Comparison of ENCODE assay signal across 23 cellular contexts in the genomic region with DNA sequence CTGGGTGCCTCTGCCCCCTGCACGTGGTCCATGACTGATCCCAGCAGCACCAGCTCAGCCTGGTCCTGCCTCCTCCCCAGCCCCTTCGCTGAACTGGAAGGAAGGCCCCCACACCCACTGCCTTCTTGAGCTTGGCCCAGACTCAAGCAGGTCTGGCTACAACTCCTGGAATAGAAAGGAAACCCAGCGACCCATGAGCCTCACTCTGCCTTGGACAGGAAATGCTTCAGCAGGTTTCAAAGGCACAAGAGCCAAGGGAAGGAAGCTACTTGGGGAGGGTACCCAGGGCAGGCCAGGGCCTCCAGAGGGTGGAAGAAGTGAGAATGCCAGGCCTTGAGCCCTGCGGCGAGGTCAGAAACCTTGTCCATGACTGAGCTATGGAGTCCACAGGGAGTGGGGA. TPM values are rescaled to one million over a fixed set of nuclear protein-coding genes. Genes with fewer than 3 reads are reported as not detected.
DNase-seq lines count a peak whose midpoint lies in the region; ATAC-seq lines count a peak whose summit lies in the region.
"Had no signal": no experiment of that assay in that cellular context is flagged by ENCODE, and none has a peak within 500 bp of the region (broad histone marks: within the 10 kb centered on the region; RNA-seq: fewer than 3 reads in every experiment).

No MANE protein-coding gene starts in this region.

- H3K36me3 Mint-ChIP-seq in activated naive CD8-positive, alpha-beta T cell treated with anti-CD3 and anti-CD28 coated beads, Interleukin-2, amount 10 ng/mL, durations not matched to agents 7 days and 5 days, result no peaks in the 10 kb centered on the region
- H3K36me3 Mint-ChIP-seq in activated naive CD8-positive, alpha-beta T cell treated with anti-CD3 and anti-CD28 coated beads, Interleukin-2, amount 50 U/mL, for 24 hours (ENCODE audit: low read depth), result no peaks in the 10 kb centered on the region
- H3K36me3 Mint-ChIP-seq: activated naive CD4-positive, alpha-beta T cell treated with anti-CD3 and anti-CD28 coated beads, Interleukin-2, amount 50 U/mL, for 24 hours had no signal

- peaks cover 14% of the 10 kb centered on the region for H3K4me1 Mint-ChIP-seq in activated naive CD8-positive, alpha-beta T cell treated with anti-CD3 and anti-CD28 coated beads, Interleukin-2, amount 10 ng/mL, durations not matched to agents 7 days and 5 days
- peaks cover 11% of the 10 kb centered on the region for H3K4me1 Mint-ChIP-seq in activated naive CD8-positive, alpha-beta T cell treated with anti-CD3 and anti-CD28 coated beads, Interleukin-2, amount 50 U/mL, for 24 hours

- peak overlapping the region; percentile 32 for H3K27ac Mint-ChIP-seq in activated naive CD8-positive, alpha-beta T cell treated with anti-CD3 and anti-CD28 coated beads, Interleukin-2, amount 10 ng/mL, durations not matched to agents 7 days and 5 days
- H3K27ac Mint-ChIP-seq in activated naive CD8-positive, alpha-beta T cell treated with anti-CD3 and anti-CD28 coated beads, Interleukin-2, amount 50 U/mL, for 24 hours, result no peak overlapping the region
- H3K27ac Mint-ChIP-seq: activated naive CD4-positive, alpha-beta T cell treated with anti-CD3 and anti-CD28 coated beads, Interleukin-2, amount 50 U/mL, for 24 hours; activated T-cell treated with anti-CD3 and anti-CD28 coated beads, Interleukin-2, amount 50 U/mL, for 72 hours had no signal

- peak; percentile 64 for ATAC-seq in activated naive CD8-positive, alpha-beta T cell treated with anti-CD3 and anti-CD28 coated beads, Interleukin-2, amount 10 ng/mL, durations not matched to agents 7 days and 5 days (ENCODE audit: low read depth)
- ATAC-seq in activated naive CD8-positive, alpha-beta T cell treated with anti-CD3 and anti-CD28 coated beads, Interleukin-2, amount 50 U/mL, for 24 hours, result no peak
- ATAC-seq in HG03139 (IDR thresholded peaks at IDR 0.05; ENCODE audit: unreplicated experiment), result no peak
- no peak for ATAC-seq in GM18907 (IDR thresholded peaks at IDR 0.05; ENCODE audit: unreplicated experiment)
- ATAC-seq: activated T-cell treated with anti-CD3 and anti-CD28 coated beads, Interleukin-2, amount 50 U/mL, for 72 hours; mucosa of descending colon; upper lobe of right lung had no signal

- in situ Hi-C loops in KBM-7 (cut with MboI; ENCODE audit: low pct_unique_long_range_greater_than_20kb, low sequenced_read_pairs), result no loop called here

- no peak for DNase-seq in activated naive CD8-positive, alpha-beta T cell treated with anti-CD3 and anti-CD28 coated beads, Interleukin-2, amount 10 ng/mL, durations not matched to agents 7 days and 5 days
- no peak for DNase-seq in activated naive CD8-positive, alpha-beta T cell treated with anti-CD3 and anti-CD28 coated beads, Interleukin-2, amount 50 U/mL, for 24 hours
- DNase-seq in KBM-7 (peak; percentile 16), dermis blood vessel endothelial cell (peak; percentile 74), kidney tubule cell (ENCODE audit: low spot score) (no peak)
- DNase-seq: activated CD4-positive, CD25-positive, alpha-beta regulatory T cell; activated T-cell treated with anti-CD3 and anti-CD28 coated beads, Interleukin-2, amount 50 U/mL, for 72 hours; EL; mucosa of descending colon; NCI-H1048; NCI-H2029 treated with DMSO at 0.1 percent for 48 hours; NK-92 treated with Interleukin-12 subunit alpha and Interleukin-12 subunit beta, amount 100 ng/mL, for 24 hours; SK-N-SH; small intestine; stimulated activated CD4-positive, alpha-beta T cell treated with anti-CD3 and anti-CD28 coated beads, Interleukin-2, amount 100 ng/mL, for 48 hours; stimulated activated naive CD4-positive, alpha-beta T cell treated with Interleukin-2 at 50 U/mL for 16 hours; upper lobe of right lung had no signal

- POLR2A ChIA-PET in activated naive CD8-positive, alpha-beta T cell treated with anti-CD3 and anti-CD28 coated beads, Interleukin-2, amount 10 ng/mL, durations not matched to agents 7 days and 5 days (lab: Charles Lee), result no interaction called here

- H3K4me3 Mint-ChIP-seq in activated naive CD8-positive, alpha-beta T cell treated with anti-CD3 and anti-CD28 coated beads, Interleukin-2, amount 10 ng/mL, durations not matched to agents 7 days and 5 days, result no peak overlapping the region
- no peak overlapping the region for H3K4me3 Mint-ChIP-seq in activated naive CD8-positive, alpha-beta T cell treated with anti-CD3 and anti-CD28 coated beads, Interleukin-2, amount 50 U/mL, for 24 hours
- H3K4me3 Mint-ChIP-seq: activated naive CD4-positive, alpha-beta T cell treated with anti-CD3 and anti-CD28 coated beads, Interleukin-2, amount 50 U/mL, for 24 hours; activated T-cell treated with anti-CD3 and anti-CD28 coated beads, Interleukin-2, amount 50 U/mL, for 72 hours had no signal

- H3K9me3 Mint-ChIP-seq in activated naive CD8-positive, alpha-beta T cell treated with anti-CD3 and anti-CD28 coated beads, Interleukin-2, amount 10 ng/mL, durations not matched to agents 7 days and 5 days, result no peaks in the 10 kb centered on the region
- H3K9me3 Mint-ChIP-seq in activated naive CD8-positive, alpha-beta T cell treated with anti-CD3 and anti-CD28 coated beads, Interleukin-2, amount 50 U/mL, for 24 hours, result no peaks in the 10 kb centered on the region
- H3K9me3 Mint-ChIP-seq: activated naive CD4-positive, alpha-beta T cell treated with anti-CD3 and anti-CD28 coated beads, Interleukin-2, amount 50 U/mL, for 24 hours; activated T-cell treated with anti-CD3 and anti-CD28 coated beads, Interleukin-2, amount 50 U/mL, for 72 hours had no signal

- peaks cover 5% of the 10 kb centered on the region for H3K27me3 Mint-ChIP-seq in activated naive CD8-positive, alpha-beta T cell treated with anti-CD3 and anti-CD28 coated beads, Interleukin-2, amount 10 ng/mL, durations not matched to agents 7 days and 5 days
- H3K27me3 Mint-ChIP-seq in activated naive CD8-positive, alpha-beta T cell treated with anti-CD3 and anti-CD28 coated beads, Interleukin-2, amount 50 U/mL, for 24 hours, result no peaks in the 10 kb centered on the region
- H3K27me3 Mint-ChIP-seq: activated naive CD4-positive, alpha-beta T cell treated with anti-CD3 and anti-CD28 coated beads, Interleukin-2, amount 50 U/mL, for 24 hours had no signal

- H3K27ac ChIP-seq in temporal lobe (ENCODE audit: low read depth, low read length), result peak overlapping the region; percentile 38
- H3K27ac ChIP-seq: upper lobe of right lung had no signal

RNA-seq across cellular contexts. Expression of gene RD3, which starts 35.9 kb away (rescaled TPM):
- not detected for total RNA-seq in activated naive CD8-positive, alpha-beta T cell treated with anti-CD3 and anti-CD28 coated beads, Interleukin-2, amount 10 ng/mL, durations not matched to agents 7 days and 5 days
- total RNA-seq in dermis blood vessel endothelial cell (not detected in 2 replicates), temporal lobe (not detected)
- total RNA-seq: activated T-cell treated with anti-CD3 and anti-CD28 coated beads, Interleukin-2, amount 50 U/mL, for 72 hours; liver; mucosa of descending colon; pulmonary artery endothelial cell had no signal

RNA-seq across cellular contexts. Expression of gene SLC30A1, which starts 51.1 kb away (rescaled TPM):
- 10 to 100 TPM; 11.9 to 13.2 TPM for total RNA-seq in activated naive CD8-positive, alpha-beta T cell treated with anti-CD3 and anti-CD28 coated beads, Interleukin-2, amount 10 ng/mL, durations not matched to agents 7 days and 5 days
- total RNA-seq in dermis blood vessel endothelial cell (39.1 and 65.2 TPM in 2 replicates), temporal lobe (21.6 TPM)

Comparison
In these comparisons a context has a peak if more than half of its experiments do, and no peak if none do; other contexts are left out.
1. DNase-seq: peak in KBM-7 (single experiment) and dermis blood vessel endothelial cell (single experiment); none in activated naive CD8-positive, alpha-beta T cell treated with anti-CD3 and anti-CD28 coated beads, Interleukin-2, amount 10 ng/mL, durations not matched to agents 7 days and 5 days (single experiment), activated naive CD8-positive, alpha-beta T cell treated with anti-CD3 and anti-CD28 coated beads, Interleukin-2, amount 50 U/mL, for 24 hours (single experiment) and kidney tubule cell (single experiment).